In the genomic region with DNA sequence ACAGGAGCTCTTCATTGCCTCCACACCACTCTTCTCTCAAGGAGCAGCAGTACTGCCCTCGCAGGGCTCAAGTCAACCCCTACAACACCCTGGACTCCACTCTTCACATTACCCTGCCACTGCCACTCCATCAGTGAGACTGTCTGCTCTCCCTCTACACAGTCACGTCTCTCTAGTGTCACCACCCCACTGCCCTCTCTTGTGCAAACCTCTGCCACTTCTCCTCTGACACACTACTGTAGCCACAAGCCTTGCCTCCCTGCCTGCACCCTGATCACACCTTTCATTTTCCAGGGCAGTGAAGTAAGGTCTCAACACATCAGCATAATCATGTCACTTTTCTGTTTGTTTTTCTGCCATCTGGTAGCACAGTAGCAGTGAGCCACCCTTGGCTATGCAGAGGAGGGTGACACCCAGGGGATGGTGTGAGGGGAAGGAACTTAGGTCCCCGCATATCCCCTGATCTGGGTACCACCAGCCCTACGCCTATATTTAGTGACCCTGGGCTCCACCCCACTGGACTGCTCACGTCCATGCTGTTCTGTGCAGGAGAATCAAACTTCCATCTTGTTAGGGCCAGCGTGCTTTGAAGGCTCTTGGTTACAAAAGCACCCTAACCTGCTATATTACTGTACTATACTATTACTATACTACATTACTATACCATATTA, we compare ENCODE assay signal across 8 cellular contexts. TPM values are rescaled to one million over a fixed set of nuclear protein-coding genes. Genes with fewer than 3 reads are reported as not detected.
DNase-seq lines count a peak whose midpoint lies in the region; ATAC-seq and TF ChIP-seq lines count a peak whose summit lies in the region.

No MANE protein-coding gene starts in this region.

- H3K9me3 Mint-ChIP-seq in Calu3 (ENCODE audit: low read depth, unreplicated experiment), result no peaks in the 10 kb centered on the region
- no peaks in the 10 kb centered on the region for H3K9me3 Mint-ChIP-seq in osteocyte (ENCODE audit: unreplicated experiment)

- no TSS peak for BruUV-seq in Calu3 (replicated peaks; lab: Mats Ljungman, UMichigan)

- TF ChIP-seq POLR2A in NB4 (IDR thresholded peaks at IDR 0.05; ENCODE audit: extremely low read depth, insufficient read length), result no peak

- H3K4me3 ChIP-seq in NB4 (ENCODE audit: low read depth, low read length), result peak overlapping the region; percentile 82
- peak overlapping the region; percentile 86 for H3K4me3 ChIP-seq in coronary artery

- H3K4me1 Mint-ChIP-seq in Calu3 (ENCODE audit: low read depth, unreplicated experiment) (peaks cover 10% of the 10 kb centered on the region), osteocyte (ENCODE audit: unreplicated experiment) (peaks cover 21% of the 10 kb centered on the region)

- H3K36me3 Mint-ChIP-seq in Calu3 (ENCODE audit: insufficient read depth, unreplicated experiment), result peaks cover 29% of the 10 kb centered on the region
- H3K36me3 Mint-ChIP-seq in osteocyte (ENCODE audit: unreplicated experiment), result no peaks in the 10 kb centered on the region

- CTCF ChIA-PET in Calu3 (lab: Charles Lee), result interaction anchor here (1.0 to 2.4 kb wide), 2 partner anchors 28 to 255 kb away, joined by 3 to 20 read pairs; a partner anchor contains a TSS

- peak overlapping the region; percentile 95 for H3K4me3 Mint-ChIP-seq in Calu3 (ENCODE audit: low read depth, unreplicated experiment)
- H3K4me3 Mint-ChIP-seq in osteocyte (ENCODE audit: unreplicated experiment), result peak overlapping the region; percentile 98

- no peak for ATAC-seq in GM19467 (IDR thresholded peaks at IDR 0.05; ENCODE audit: unreplicated experiment)

- H3K27ac ChIP-seq in coronary artery, result peak overlapping the region in 1 of 2 donors; percentile 41

- TF ChIP-seq CTCF in Calu3 (IDR thresholded peaks at IDR 0.05; ENCODE audit: unreplicated experiment), result no peak
- no peak for TF ChIP-seq CTCF in NB4 (IDR thresholded peaks at IDR 0.05; ENCODE audit: low read depth, low read length)
- TF ChIP-seq CTCF in coronary artery (IDR thresholded peaks at IDR 0.05), result no peak
- no peak for TF ChIP-seq CTCF in osteocyte (IDR thresholded peaks at IDR 0.05)

- H3K27ac Mint-ChIP-seq in Calu3 (ENCODE audit: unreplicated experiment) (no peak overlapping the region), osteocyte (ENCODE audit: unreplicated experiment) (no peak overlapping the region)

- H3K27me3 Mint-ChIP-seq in Calu3 (ENCODE audit: unreplicated experiment) (no peaks in the 10 kb centered on the region), osteocyte (ENCODE audit: unreplicated experiment) (no peaks in the 10 kb centered on the region)

- no peak for DNase-seq in Calu3
- DNase-seq in NB4 (ENCODE audit: low read depth), result peak; percentile 36
- DNase-seq in coronary artery (ENCODE audit: low spot score), result no peak
- DNase-seq in osteocyte (ENCODE audit: extremely low spot score, unreplicated experiment), result no peak
- DNase-seq in T-helper 9 cell, result no peak
- DNase-seq in NCI-H1694 (lab: John Stamatoyannopoulos, UW), result no peak
- no peak for DNase-seq in epidermal melanocyte (ENCODE audit: insufficient read length, low spot score)

- intact Hi-C loops in Calu3 (cut with micrococcal nuclease; ENCODE audit: unreplicated experiment), result no loop called here

RNA-seq across cellular contexts. Expression of a gene that starts 1.6 kb away (rescaled TPM):
- total RNA-seq in Calu3 (2022) (0.50 and 0.78 TPM in 2 replicates), osteocyte (2.9 and 4.1 TPM in 2 replicates)

RNA-seq across cellular contexts. Expression of a gene that starts 27.1 kb away (rescaled TPM):
- total RNA-seq in Calu3 (2022), result 61.4 and 79.8 TPM in 2 replicates
- total RNA-seq in osteocyte, result 58.7 and 61.2 TPM in 2 replicates
